In the genomic region with DNA sequence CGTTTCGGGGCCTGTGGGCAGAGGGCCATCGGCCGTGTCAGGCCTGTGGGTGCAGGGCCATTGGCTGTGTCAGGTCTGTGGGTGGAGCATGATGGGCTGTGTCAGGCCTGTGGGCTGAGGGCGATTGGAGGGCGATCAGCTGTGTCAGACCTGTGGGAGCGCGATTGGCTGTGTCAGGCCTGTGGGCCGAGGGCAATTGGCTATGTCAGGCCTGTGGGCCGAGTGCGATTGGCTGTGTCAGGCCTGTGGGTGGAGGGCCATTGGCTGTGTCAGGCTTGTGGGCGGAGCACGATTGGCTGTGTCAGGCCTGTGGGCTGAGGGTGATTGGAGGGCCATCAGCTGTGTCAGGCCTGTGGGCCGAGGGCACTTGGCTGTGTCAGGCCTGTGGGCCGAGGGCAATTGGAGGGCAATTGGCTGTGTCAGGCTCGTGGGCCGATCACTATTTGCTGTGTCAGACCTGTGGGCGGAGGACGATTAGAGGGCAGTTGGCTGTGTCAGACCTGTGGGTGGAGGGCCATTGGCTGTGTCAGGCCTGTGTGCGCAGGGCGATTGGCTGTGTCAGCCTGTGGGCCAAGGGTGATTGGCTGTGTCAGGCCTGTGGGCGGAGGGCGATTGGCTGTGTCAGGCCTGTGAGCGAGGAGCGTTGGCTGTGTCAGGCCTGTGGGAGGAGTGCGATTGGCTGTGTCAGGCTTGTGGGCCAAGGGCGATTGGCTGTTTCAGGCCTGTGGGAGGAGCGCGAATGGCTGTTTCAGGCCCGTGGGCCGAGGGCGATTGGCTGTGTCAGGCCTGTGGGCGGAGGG, we compare ENCODE assay signal across 17 cellular contexts. TPM values are rescaled to one million over a fixed set of nuclear protein-coding genes. Genes with fewer than 3 reads are reported as not detected.
DNase-seq lines count a peak whose midpoint lies in the region; ATAC-seq and TF ChIP-seq lines count a peak whose summit lies in the region.
"Had no signal": no experiment of that assay in that cellular context is flagged by ENCODE, and none has a peak within 500 bp of the region (broad histone marks: within the 10 kb centered on the region; RNA-seq: fewer than 3 reads in every experiment).

No MANE protein-coding gene starts in this region.

- no peak for ATAC-seq in activated CD8-positive, alpha-beta T cell treated with anti-CD3 and anti-CD28 coated beads for 36 hours
- ATAC-seq in left cardiac atrium, result peak; percentile 37 to 42
- peak; percentile 40 for ATAC-seq in stimulated activated effector memory CD8-positive, alpha-beta T cell treated with anti-CD3 and anti-CD28 coated beads, Interleukin-12 subunit alpha, Interleukin-12 subunit beta, amount 100 ng/mL, for 72 hours
- ATAC-seq: CD8-positive, alpha-beta T cell; gastrocnemius medialis had no signal

- no peaks in the 10 kb centered on the region for H3K27me3 Mint-ChIP-seq in T-helper 2 cell treated with Interferon-gamma antibody and Interleukin-4, amounts not matched to agents 5 μg/mL and 100 μg/mL, for 36 hours (ENCODE audit: low read depth)
- H3K27me3 Mint-ChIP-seq in activated CD8-positive, alpha-beta T cell treated with anti-CD3 and anti-CD28 coated beads for 36 hours, result no peaks in the 10 kb centered on the region
- H3K27me3 Mint-ChIP-seq: activated CD4-positive, alpha-beta memory T cell treated with anti-CD3 and anti-CD28 coated beads for 36 hours; stimulated activated naive CD8-positive, alpha-beta T cell treated with anti-CD3 and anti-CD28 coated beads, Interleukin-15, Interleukin-2, amounts not matched to agents 100 ng/mL and 50 ng/mL, for 24 hours had no signal

- POLR2A ChIA-PET in activated CD8-positive, alpha-beta T cell treated with anti-CD3 and anti-CD28 coated beads for 36 hours (lab: Charles Lee), result no interaction called here

- peak overlapping the region; percentile 10 for H3K27ac Mint-ChIP-seq in T-helper 2 cell treated with Interferon-gamma antibody and Interleukin-4, amounts not matched to agents 5 μg/mL and 100 μg/mL, for 36 hours
- peak overlapping the region; percentile 9 for H3K27ac Mint-ChIP-seq in activated CD8-positive, alpha-beta T cell treated with anti-CD3 and anti-CD28 coated beads for 36 hours
- peak overlapping the region; percentile 71 for H3K27ac Mint-ChIP-seq in stimulated activated effector memory CD8-positive, alpha-beta T cell treated with anti-CD3 and anti-CD28 coated beads, Interleukin-12 subunit alpha, Interleukin-12 subunit beta, amount 100 ng/mL, for 72 hours
- H3K27ac Mint-ChIP-seq: activated CD4-positive, alpha-beta memory T cell treated with anti-CD3 and anti-CD28 coated beads for 36 hours; CD8-positive, alpha-beta T cell; stimulated activated naive CD8-positive, alpha-beta T cell treated with anti-CD3 and anti-CD28 coated beads, Interleukin-15, Interleukin-2, amounts not matched to agents 100 ng/mL and 50 ng/mL, for 24 hours had no signal

- CTCF ChIA-PET in activated CD8-positive, alpha-beta T cell treated with anti-CD3 and anti-CD28 coated beads for 36 hours (lab: Charles Lee), result no interaction called here

- no peak for DNase-seq in T-helper 2 cell treated with Interferon-gamma antibody and Interleukin-4, amounts not matched to agents 5 μg/mL and 100 μg/mL, for 36 hours (ENCODE audit: low spot score)
- no peak for DNase-seq in T-helper 2 cell
- DNase-seq in activated CD8-positive, alpha-beta T cell treated with anti-CD3 and anti-CD28 coated beads for 36 hours, result peak; percentile 4
- DNase-seq in left cardiac atrium, result no peak
- DNase-seq in stimulated activated effector memory CD8-positive, alpha-beta T cell treated with anti-CD3 and anti-CD28 coated beads, Interleukin-12 subunit alpha, Interleukin-12 subunit beta, amount 100 ng/mL, for 72 hours (ENCODE audit: low spot score in 2 of 2), result no peak
- DNase-seq in HCEC 1CT, result no peak
- no peak for DNase-seq in HT-29 (ENCODE audit: low spot score)
- no peak for DNase-seq in SKM-1 (lab: John Stamatoyannopoulos, UW; ENCODE audit: unreplicated experiment)
- DNase-seq: activated CD4-positive, alpha-beta memory T cell treated with anti-CD3 and anti-CD28 coated beads for 36 hours; activated effector memory CD4-positive, alpha-beta T cell treated with anti-CD3 and anti-CD28 coated beads, Interleukin-2, amount 50 U/mL, for 16 hours; CD8-positive, alpha-beta T cell; gastrocnemius medialis; Kasumi-1; NCI-H187; NCI-H82; SHP77 treated with DMSO at 0.1 percent for 48 hours had no signal

- TF ChIP-seq CTCF in activated CD8-positive, alpha-beta T cell treated with anti-CD3 and anti-CD28 coated beads for 36 hours (IDR thresholded peaks at IDR 0.05), result no peak

- H3K36me3 Mint-ChIP-seq in T-helper 2 cell treated with Interferon-gamma antibody and Interleukin-4, amounts not matched to agents 5 μg/mL and 100 μg/mL, for 36 hours (ENCODE audit: low read depth), result peaks cover 17% of the 10 kb centered on the region
- peaks cover 18% of the 10 kb centered on the region for H3K36me3 Mint-ChIP-seq in activated CD8-positive, alpha-beta T cell treated with anti-CD3 and anti-CD28 coated beads for 36 hours (ENCODE audit: low read depth)
- H3K36me3 Mint-ChIP-seq in stimulated activated effector memory CD8-positive, alpha-beta T cell treated with anti-CD3 and anti-CD28 coated beads, Interleukin-12 subunit alpha, Interleukin-12 subunit beta, amount 100 ng/mL, for 72 hours, result peaks cover 42% of the 10 kb centered on the region

- no peaks in the 10 kb centered on the region for H3K9me3 Mint-ChIP-seq in T-helper 2 cell treated with Interferon-gamma antibody and Interleukin-4, amounts not matched to agents 5 μg/mL and 100 μg/mL, for 36 hours
- H3K9me3 Mint-ChIP-seq in activated CD8-positive, alpha-beta T cell treated with anti-CD3 and anti-CD28 coated beads for 36 hours, result no peaks in the 10 kb centered on the region
- no peaks in the 10 kb centered on the region for H3K9me3 Mint-ChIP-seq in stimulated activated effector memory CD8-positive, alpha-beta T cell treated with anti-CD3 and anti-CD28 coated beads, Interleukin-12 subunit alpha, Interleukin-12 subunit beta, amount 100 ng/mL, for 72 hours
- H3K9me3 Mint-ChIP-seq: activated CD4-positive, alpha-beta memory T cell treated with anti-CD3 and anti-CD28 coated beads for 36 hours; CD8-positive, alpha-beta T cell; stimulated activated naive CD8-positive, alpha-beta T cell treated with anti-CD3 and anti-CD28 coated beads, Interleukin-15, Interleukin-2, amounts not matched to agents 100 ng/mL and 50 ng/mL, for 24 hours had no signal

- H3K4me1 Mint-ChIP-seq in T-helper 2 cell treated with Interferon-gamma antibody and Interleukin-4, amounts not matched to agents 5 μg/mL and 100 μg/mL, for 36 hours (ENCODE audit: low read depth), result peaks cover 1% of the 10 kb centered on the region
- H3K4me1 Mint-ChIP-seq in activated CD8-positive, alpha-beta T cell treated with anti-CD3 and anti-CD28 coated beads for 36 hours (ENCODE audit: low read depth), result no peaks in the 10 kb centered on the region
- H3K4me1 Mint-ChIP-seq in stimulated activated effector memory CD8-positive, alpha-beta T cell treated with anti-CD3 and anti-CD28 coated beads, Interleukin-12 subunit alpha, Interleukin-12 subunit beta, amount 100 ng/mL, for 72 hours, result peaks cover 16% of the 10 kb centered on the region

- no peak overlapping the region for H3K4me3 Mint-ChIP-seq in T-helper 2 cell treated with Interferon-gamma antibody and Interleukin-4, amounts not matched to agents 5 μg/mL and 100 μg/mL, for 36 hours
- no peak overlapping the region for H3K4me3 Mint-ChIP-seq in activated CD8-positive, alpha-beta T cell treated with anti-CD3 and anti-CD28 coated beads for 36 hours
- no peak overlapping the region for H3K4me3 Mint-ChIP-seq in stimulated activated effector memory CD8-positive, alpha-beta T cell treated with anti-CD3 and anti-CD28 coated beads, Interleukin-12 subunit alpha, Interleukin-12 subunit beta, amount 100 ng/mL, for 72 hours
- H3K4me3 Mint-ChIP-seq: activated CD4-positive, alpha-beta memory T cell treated with anti-CD3 and anti-CD28 coated beads for 36 hours; CD8-positive, alpha-beta T cell; stimulated activated naive CD8-positive, alpha-beta T cell treated with anti-CD3 and anti-CD28 coated beads, Interleukin-15, Interleukin-2, amounts not matched to agents 100 ng/mL and 50 ng/mL, for 24 hours had no signal

- intact Hi-C loops in activated CD8-positive, alpha-beta T cell treated with anti-CD3 and anti-CD28 coated beads for 36 hours (cut with micrococcal nuclease), result no loop called here
- intact Hi-C loops in left cardiac atrium (cut with DNase I), result no loop called here

RNA-seq across cellular contexts. Expression of a gene that starts 54.1 kb away (rescaled TPM):
- 10 to 100 TPM; 14.8 to 17.0 TPM for total RNA-seq in activated CD8-positive, alpha-beta T cell treated with anti-CD3 and anti-CD28 coated beads for 36 hours
- total RNA-seq in left cardiac atrium, result 10 to 100 TPM; 22.0 to 33.5 TPM
- total RNA-seq in HT-29 (2014; rRNA removed; shearing (Covaris generic)), result 12.4 and 15.5 TPM in 2 replicates

Comparison
In these comparisons a context has a peak if more than half of its experiments do, and no peak if none do; other contexts are left out.
1. H3K27ac Mint-ChIP-seq: peak in every context shown above with its lines; median percentile 71 in stimulated activated effector memory CD8-positive, alpha-beta T cell treated with anti-CD3 and anti-CD28 coated beads, Interleukin-12 subunit alpha, Interleukin-12 subunit beta, amount 100 ng/mL, for 72 hours; 10 in T-helper 2 cell treated with Interferon-gamma antibody and Interleukin-4, amounts not matched to agents 5 μg/mL and 100 μg/mL, for 36 hours; 9 in activated CD8-positive, alpha-beta T cell treated with anti-CD3 and anti-CD28 coated beads for 36 hours.